ENCODE assay signal across 8 cellular contexts in the genomic region with DNA sequence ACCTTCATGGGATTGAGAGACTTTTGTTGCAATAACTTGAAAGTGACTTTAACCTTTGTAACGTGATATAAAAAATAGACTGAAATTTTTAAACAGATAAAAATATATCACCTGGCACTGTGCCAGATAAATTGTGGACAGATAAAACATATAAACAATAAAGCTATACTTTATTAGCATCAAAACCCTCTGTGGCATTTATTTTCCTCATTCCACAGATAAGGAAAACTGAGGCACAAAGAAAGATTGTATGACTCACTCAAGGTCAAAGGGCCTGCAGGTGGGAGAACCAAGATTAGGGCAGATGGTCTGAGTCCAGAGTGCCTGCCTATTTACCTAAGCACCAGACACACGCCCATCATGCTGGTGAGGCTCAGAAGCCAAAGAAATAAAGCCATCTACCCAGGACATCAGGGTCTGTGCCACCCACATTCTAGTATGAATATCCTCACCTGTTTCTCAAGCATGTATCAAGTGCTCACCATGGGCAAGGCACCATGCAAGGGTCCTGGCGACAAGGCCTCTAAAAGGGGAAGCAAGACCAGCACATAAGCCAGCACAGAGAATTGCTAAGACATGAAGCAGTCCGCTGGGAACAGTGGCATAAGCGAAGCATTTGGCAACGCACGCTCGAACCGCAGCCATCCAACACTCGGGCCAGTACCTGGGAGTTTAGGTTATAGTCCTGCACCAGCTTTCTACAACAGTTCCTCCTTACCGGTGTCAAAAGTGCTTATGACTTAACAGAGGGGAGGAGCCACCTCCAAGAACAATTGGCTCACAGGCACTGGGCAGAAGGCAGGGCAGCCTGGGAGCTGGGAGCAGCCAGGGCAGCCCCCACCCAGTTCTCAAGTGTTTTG. TPM values are rescaled to one million over a fixed set of nuclear protein-coding genes. Genes with fewer than 3 reads are reported as not detected.
DNase-seq lines count a peak whose midpoint lies in the region; ATAC-seq, FAIRE-seq and TF ChIP-seq lines count a peak whose summit lies in the region.

No MANE protein-coding gene starts in this region.

- POLR2A ChIA-PET in A673 (lab: Charles Lee; ENCODE audit: low non-redundant PET) (no interaction called here), HEK293 (lab: Yijun Ruan, JAX) (interaction anchor here (0.6 to 5.2 kb wide), 14 partner anchors 10 to 1062 kb away, joined by 3 to 31 read pairs (median 4); a partner anchor contains a TSS)

- H3K4me1 ChIP-seq in A673 (ENCODE audit: insufficient read depth, low read length, poor library complexity, severe bottlenecking) (peaks cover 71% of the 10 kb centered on the region), HEK293 (ENCODE audit: control insufficient read depth, insufficient read depth, low read length) (peaks cover 39% of the 10 kb centered on the region), RWPE2 (ENCODE audit: insufficient read depth, poor library complexity, severe bottlenecking) (peaks cover 100% of the 10 kb centered on the region), mucosa of stomach (ENCODE audit: control insufficient read depth, insufficient read depth, low read length) (peaks cover 94% of the 10 kb centered on the region)

- peak overlapping the region; percentile 58 for H3K9ac ChIP-seq in mucosa of stomach (ENCODE audit: low read length)

- peak overlapping the region; percentile 87 for H3K27ac ChIP-seq in A673 (ENCODE audit: low read depth, low read length, poor library complexity, severe bottlenecking)
- peak overlapping the region; percentile 72 for H3K27ac ChIP-seq in HEK293 (ENCODE audit: extremely low read depth, low read depth, low read length)
- peak overlapping the region; percentile 96 for H3K27ac ChIP-seq in RWPE2 (ENCODE audit: poor library complexity, severe bottlenecking)
- H3K27ac ChIP-seq in coronary artery = peak overlapping the region; percentile 90 to 98

- DNase-seq in A673 (ENCODE audit: low spot score) (peak; percentile 33), RWPE2 (ENCODE audit: low spot score) (no peak), coronary artery (ENCODE audit: low spot score) (no peak), D721Med (ENCODE audit: insufficient read length, low spot score) (no peak)

- intact Hi-C loops in A673 (cut with micrococcal nuclease; ENCODE audit: unreplicated experiment) = loop anchor here (5.0 kb wide), 1 partner anchor 33 kb away; no protein-coding TSS in a partner anchor

- no peaks in the 10 kb centered on the region for H3K9me3 ChIP-seq in A673 (ENCODE audit: low read depth, low read length, poor library complexity, severe bottlenecking)
- H3K9me3 ChIP-seq in HEK293 (ENCODE audit: control insufficient read depth, insufficient read depth, low read depth, low read length) = no peaks in the 10 kb centered on the region
- H3K9me3 ChIP-seq in RWPE2 (ENCODE audit: severe bottlenecking) = no peaks in the 10 kb centered on the region
- H3K9me3 ChIP-seq in mucosa of stomach (ENCODE audit: control insufficient read depth, low read length) = no peaks in the 10 kb centered on the region

- TF ChIP-seq CTCF in A673 (conservative IDR thresholded peaks at IDR 0.05; ENCODE audit: low read depth, low read length) = no peak
- TF ChIP-seq CTCF in HEK293 (tag by site-specific recombination; IDR thresholded peaks at IDR 0.05) = no peak
- no peak for TF ChIP-seq CTCF in RWPE2 (IDR thresholded peaks at IDR 0.05; ENCODE audit: poor library complexity, severe bottlenecking)
- no peak for TF ChIP-seq CTCF in coronary artery (IDR thresholded peaks at IDR 0.05)
- TF ChIP-seq CTCF in D721Med (IDR thresholded peaks at IDR 0.05; ENCODE audit: insufficient read depth, missing control alignments) = no peak

- CTCF ChIA-PET in A673 (lab: Charles Lee) = no interaction called here
- CTCF ChIA-PET in HEK293 (lab: Yijun Ruan, JAX) = interaction anchor here (0.6 to 4.4 kb wide), 7 partner anchors 9 to 122 kb away, joined by 3 to 17 read pairs (median 4); no protein-coding TSS in a partner anchor

- H3K36me3 ChIP-seq in A673 (ENCODE audit: insufficient read depth, low read length, poor library complexity, severe bottlenecking) = no peaks in the 10 kb centered on the region
- peaks cover 4 to 8% of the 10 kb centered on the region in 2 experiments; a peak in 2 of 3 replicates for H3K36me3 ChIP-seq in HEK293 (ENCODE audit: control insufficient read depth in 2 of 2, insufficient read depth in 1 of 2, low read length in 2 of 2)
- peaks cover 83% of the 10 kb centered on the region for H3K36me3 ChIP-seq in RWPE2 (ENCODE audit: low read depth)
- no peaks in the 10 kb centered on the region for H3K36me3 ChIP-seq in mucosa of stomach (ENCODE audit: control insufficient read depth, insufficient read depth, low read length)

- H3K27me3 ChIP-seq in A673 (replicated peaks; ENCODE audit: insufficient read depth, low read depth, low read length, poor library complexity) (no peaks in the 10 kb centered on the region), RWPE2 (ENCODE audit: insufficient read depth, poor library complexity, severe bottlenecking) (no peaks in the 10 kb centered on the region), mucosa of stomach (ENCODE audit: control insufficient read depth, insufficient read depth, low read length) (no peaks in the 10 kb centered on the region)

- H3K4me3 ChIP-seq in A673 (ENCODE audit: low read depth, low read length, poor library complexity, severe bottlenecking) (peak overlapping the region; percentile 10), HEK293 (ENCODE audit: low read depth, low read length) (no peak overlapping the region), RWPE2 (ENCODE audit: severe bottlenecking) (no peak overlapping the region), coronary artery (peak overlapping the region; percentile 59), mucosa of stomach (ENCODE audit: low read length) (peak overlapping the region; percentile 23)

- no TSS peak for BruUV-seq in A673 (replicated peaks; lab: Mats Ljungman, UMichigan)

- ATAC-seq in RWPE2 (ENCODE audit: low read depth) (peak; percentile 19), GM18867 (IDR thresholded peaks at IDR 0.05; ENCODE audit: unreplicated experiment) (no peak), HG03095 (IDR thresholded peaks at IDR 0.05; ENCODE audit: unreplicated experiment) (no peak)

- FAIRE-seq in D721Med (lab: Jason Lieb, UNC) = no peak

TF ChIP-seq in HEK293, 187 proteins besides CTCF, POLR2A, EP300 and RAD21 (continues in another document):
- TF ChIP-seq ZNF157 (tag by site-specific recombination; IDR thresholded peaks at IDR 0.05) = no peak
- peak; percentile 37; the same call in 1 of the 2 replicates for TF ChIP-seq ZEB2 (tag by site-specific recombination; IDR thresholded peaks at IDR 0.05)
- TF ChIP-seq ZNF561 (tag by site-specific recombination; IDR thresholded peaks at IDR 0.05; ENCODE audit: borderline replicate concordance) = peak; percentile 67; the same call in 1 of the 2 replicates
- TF ChIP-seq, protein P1, sequence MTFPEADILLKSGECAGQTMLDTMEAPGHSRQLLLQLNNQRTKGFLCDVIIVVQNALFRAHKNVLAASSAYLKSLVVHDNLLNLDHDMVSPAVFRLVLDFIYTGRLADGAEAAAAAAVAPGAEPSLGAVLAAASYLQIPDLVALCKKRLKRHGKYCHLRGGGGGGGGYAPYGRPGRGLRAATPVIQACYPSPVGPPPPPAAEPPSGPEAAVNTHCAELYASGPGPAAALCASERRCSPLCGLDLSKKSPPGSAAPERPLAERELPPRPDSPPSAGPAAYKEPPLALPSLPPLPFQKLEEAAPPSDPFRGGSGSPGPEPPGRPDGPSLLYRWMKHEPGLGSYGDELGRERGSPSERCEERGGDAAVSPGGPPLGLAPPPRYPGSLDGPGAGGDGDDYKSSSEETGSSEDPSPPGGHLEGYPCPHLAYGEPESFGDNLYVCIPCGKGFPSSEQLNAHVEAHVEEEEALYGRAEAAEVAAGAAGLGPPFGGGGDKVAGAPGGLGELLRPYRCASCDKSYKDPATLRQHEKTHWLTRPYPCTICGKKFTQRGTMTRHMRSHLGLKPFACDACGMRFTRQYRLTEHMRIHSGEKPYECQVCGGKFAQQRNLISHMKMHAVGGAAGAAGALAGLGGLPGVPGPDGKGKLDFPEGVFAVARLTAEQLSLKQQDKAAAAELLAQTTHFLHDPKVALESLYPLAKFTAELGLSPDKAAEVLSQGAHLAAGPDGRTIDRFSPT (tag by site-specific recombination; IDR thresholded peaks at IDR 0.05) = peak; percentile 30; the same call in 1 of the 2 replicates
- no peak for TF ChIP-seq ZFP41 (tag by site-specific recombination; IDR thresholded peaks at IDR 0.05; ENCODE audit: borderline replicate concordance)
- TF ChIP-seq, protein P2, sequence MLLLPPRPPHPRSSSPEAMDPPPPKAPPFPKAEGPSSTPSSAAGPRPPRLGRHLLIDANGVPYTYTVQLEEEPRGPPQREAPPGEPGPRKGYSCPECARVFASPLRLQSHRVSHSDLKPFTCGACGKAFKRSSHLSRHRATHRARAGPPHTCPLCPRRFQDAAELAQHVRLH (tag by site-specific recombination; IDR thresholded peaks at IDR 0.05) = no peak
- TF ChIP-seq, protein P3, sequence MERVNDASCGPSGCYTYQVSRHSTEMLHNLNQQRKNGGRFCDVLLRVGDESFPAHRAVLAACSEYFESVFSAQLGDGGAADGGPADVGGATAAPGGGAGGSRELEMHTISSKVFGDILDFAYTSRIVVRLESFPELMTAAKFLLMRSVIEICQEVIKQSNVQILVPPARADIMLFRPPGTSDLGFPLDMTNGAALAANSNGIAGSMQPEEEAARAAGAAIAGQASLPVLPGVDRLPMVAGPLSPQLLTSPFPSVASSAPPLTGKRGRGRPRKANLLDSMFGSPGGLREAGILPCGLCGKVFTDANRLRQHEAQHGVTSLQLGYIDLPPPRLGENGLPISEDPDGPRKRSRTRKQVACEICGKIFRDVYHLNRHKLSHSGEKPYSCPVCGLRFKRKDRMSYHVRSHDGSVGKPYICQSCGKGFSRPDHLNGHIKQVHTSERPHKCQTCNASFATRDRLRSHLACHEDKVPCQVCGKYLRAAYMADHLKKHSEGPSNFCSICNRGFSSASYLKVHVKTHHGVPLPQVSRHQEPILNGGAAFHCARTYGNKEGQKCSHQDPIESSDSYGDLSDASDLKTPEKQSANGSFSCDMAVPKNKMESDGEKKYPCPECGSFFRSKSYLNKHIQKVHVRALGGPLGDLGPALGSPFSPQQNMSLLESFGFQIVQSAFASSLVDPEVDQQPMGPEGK (tag by site-specific recombination; IDR thresholded peaks at IDR 0.05) = no peak
- TF ChIP-seq, protein P4, sequence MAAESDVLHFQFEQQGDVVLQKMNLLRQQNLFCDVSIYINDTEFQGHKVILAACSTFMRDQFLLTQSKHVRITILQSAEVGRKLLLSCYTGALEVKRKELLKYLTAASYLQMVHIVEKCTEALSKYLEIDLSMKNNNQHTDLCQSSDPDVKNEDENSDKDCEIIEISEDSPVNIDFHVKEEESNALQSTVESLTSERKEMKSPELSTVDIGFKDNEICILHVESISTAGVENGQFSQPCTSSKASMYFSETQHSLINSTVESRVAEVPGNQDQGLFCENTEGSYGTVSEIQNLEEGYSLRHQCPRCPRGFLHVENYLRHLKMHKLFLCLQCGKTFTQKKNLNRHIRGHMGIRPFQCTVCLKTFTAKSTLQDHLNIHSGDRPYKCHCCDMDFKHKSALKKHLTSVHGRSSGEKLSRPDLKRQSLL (tag by site-specific recombination; IDR thresholded peaks at IDR 0.05) = peak; percentile 15; the same call in 1 of the 2 replicates

RNA-seq across cellular contexts. Expression of a gene that starts 17.6 kb away (rescaled TPM):
- total RNA-seq in A673 (2021) = 290 and 323 TPM in 2 replicates

Comparison
In these comparisons a context has a peak if more than half of its experiments do, and no peak if none do; other contexts are left out.
1. H3K4me3 ChIP-seq: peak in A673 (single experiment), coronary artery (single experiment) and mucosa of stomach (single experiment); none in HEK293 (single experiment) and RWPE2 (single experiment).
2. Peak in every context shown above with its lines, with median percentiles within 50 percentile points of each other: H3K27ac ChIP-seq.